ENCODE assay signal across 1 cellular context in the genomic region with DNA sequence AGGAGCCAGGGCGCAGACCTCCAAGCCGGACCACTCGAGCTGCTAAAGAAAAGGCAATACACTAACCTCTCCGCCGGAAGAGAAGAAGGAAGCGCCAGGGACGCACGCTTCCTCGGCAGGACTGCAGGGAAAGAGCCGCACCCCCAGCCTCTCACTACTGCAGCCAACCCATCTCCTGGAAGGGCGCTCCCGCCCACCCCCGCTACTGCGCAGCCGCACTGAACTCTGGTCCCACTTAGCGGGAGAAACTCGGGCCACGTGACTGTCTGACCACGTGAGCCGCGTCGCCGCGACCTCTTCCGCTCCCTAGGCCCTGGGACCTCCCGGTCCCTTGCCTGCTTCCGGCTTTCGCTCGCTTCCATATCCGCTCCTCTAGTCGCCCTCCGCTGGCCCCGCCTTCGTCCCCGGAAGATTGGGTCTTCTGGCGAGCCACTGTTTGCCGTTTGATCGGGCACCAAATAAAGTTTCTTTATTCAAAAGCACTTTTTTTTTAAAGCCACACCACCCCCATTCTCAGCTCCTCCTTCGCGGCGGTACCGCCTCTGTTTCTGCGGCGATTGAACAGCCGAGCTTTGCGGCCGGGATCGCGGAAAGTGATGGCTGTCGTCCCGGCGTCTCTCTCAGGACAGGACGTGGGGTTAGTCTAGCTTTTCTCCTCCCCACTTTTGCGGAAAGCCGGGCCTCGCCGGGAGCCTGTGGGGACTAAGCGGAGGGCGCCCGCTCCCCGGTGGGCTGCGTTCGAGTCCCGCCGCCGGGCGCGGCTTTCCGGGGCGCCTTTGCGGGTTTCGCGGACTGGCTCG.
TF ChIP-seq lines count a peak whose summit lies in the region.

A gene with protein sequence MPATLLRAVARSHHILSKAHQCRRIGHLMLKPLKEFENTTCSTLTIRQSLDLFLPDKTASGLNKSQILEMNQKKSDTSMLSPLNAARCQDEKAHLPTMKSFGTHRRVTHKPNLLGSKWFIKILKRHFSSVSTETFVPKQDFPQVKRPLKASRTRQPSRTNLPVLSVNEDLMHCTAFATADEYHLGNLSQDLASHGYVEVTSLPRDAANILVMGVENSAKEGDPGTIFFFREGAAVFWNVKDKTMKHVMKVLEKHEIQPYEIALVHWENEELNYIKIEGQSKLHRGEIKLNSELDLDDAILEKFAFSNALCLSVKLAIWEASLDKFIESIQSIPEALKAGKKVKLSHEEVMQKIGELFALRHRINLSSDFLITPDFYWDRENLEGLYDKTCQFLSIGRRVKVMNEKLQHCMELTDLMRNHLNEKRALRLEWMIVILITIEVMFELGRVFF (minus strand): TSS at position 177 of the 800 bp plus-strand sequence. CDS start 6,315 bp downstream, outside the sequence.

TF ChIP-seq in K562, 482 proteins besides CTCF, POLR2A, EP300 and RAD21 (continued from another document):
- TF ChIP-seq, protein P1, sequence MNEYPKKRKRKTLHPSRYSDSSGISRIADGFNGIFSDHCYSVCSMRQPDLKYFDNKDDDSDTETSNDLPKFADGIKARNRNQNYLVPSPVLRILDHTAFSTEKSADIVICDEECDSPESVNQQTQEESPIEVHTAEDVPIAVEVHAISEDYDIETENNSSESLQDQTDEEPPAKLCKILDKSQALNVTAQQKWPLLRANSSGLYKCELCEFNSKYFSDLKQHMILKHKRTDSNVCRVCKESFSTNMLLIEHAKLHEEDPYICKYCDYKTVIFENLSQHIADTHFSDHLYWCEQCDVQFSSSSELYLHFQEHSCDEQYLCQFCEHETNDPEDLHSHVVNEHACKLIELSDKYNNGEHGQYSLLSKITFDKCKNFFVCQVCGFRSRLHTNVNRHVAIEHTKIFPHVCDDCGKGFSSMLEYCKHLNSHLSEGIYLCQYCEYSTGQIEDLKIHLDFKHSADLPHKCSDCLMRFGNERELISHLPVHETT (CRISPR knock-in tag; conservative IDR thresholded peaks at IDR 0.05 in 1 of 2, IDR thresholded peaks at IDR 0.05 in 1 of 2), result peak in 1 of 2 experiments; percentile 100; a peak in 2 of 4 replicates
- no peak for TF ChIP-seq PTTG1 (tag; IDR thresholded peaks at IDR 0.05; ENCODE audit: low read depth)
- no peak for TF ChIP-seq PHTF2 (CRISPR knock-in tag; IDR thresholded peaks at IDR 0.05)
- TF ChIP-seq U2AF1 (optimal IDR thresholded peaks at IDR 0.05; ENCODE audit: low read depth, low read length), result no peak
- peak in 1 of 2 experiments; percentile 93; a peak in 1 of 3 replicates for TF ChIP-seq CBX3 (IDR thresholded peaks at IDR 0.05; ENCODE audit: borderline replicate concordance in 1 of 2, low read length in 2 of 2)
- peak; percentile 73 for TF ChIP-seq TBP (optimal IDR thresholded peaks at IDR 0.05; ENCODE audit: low read depth, low read length)
- TF ChIP-seq, protein P2, sequence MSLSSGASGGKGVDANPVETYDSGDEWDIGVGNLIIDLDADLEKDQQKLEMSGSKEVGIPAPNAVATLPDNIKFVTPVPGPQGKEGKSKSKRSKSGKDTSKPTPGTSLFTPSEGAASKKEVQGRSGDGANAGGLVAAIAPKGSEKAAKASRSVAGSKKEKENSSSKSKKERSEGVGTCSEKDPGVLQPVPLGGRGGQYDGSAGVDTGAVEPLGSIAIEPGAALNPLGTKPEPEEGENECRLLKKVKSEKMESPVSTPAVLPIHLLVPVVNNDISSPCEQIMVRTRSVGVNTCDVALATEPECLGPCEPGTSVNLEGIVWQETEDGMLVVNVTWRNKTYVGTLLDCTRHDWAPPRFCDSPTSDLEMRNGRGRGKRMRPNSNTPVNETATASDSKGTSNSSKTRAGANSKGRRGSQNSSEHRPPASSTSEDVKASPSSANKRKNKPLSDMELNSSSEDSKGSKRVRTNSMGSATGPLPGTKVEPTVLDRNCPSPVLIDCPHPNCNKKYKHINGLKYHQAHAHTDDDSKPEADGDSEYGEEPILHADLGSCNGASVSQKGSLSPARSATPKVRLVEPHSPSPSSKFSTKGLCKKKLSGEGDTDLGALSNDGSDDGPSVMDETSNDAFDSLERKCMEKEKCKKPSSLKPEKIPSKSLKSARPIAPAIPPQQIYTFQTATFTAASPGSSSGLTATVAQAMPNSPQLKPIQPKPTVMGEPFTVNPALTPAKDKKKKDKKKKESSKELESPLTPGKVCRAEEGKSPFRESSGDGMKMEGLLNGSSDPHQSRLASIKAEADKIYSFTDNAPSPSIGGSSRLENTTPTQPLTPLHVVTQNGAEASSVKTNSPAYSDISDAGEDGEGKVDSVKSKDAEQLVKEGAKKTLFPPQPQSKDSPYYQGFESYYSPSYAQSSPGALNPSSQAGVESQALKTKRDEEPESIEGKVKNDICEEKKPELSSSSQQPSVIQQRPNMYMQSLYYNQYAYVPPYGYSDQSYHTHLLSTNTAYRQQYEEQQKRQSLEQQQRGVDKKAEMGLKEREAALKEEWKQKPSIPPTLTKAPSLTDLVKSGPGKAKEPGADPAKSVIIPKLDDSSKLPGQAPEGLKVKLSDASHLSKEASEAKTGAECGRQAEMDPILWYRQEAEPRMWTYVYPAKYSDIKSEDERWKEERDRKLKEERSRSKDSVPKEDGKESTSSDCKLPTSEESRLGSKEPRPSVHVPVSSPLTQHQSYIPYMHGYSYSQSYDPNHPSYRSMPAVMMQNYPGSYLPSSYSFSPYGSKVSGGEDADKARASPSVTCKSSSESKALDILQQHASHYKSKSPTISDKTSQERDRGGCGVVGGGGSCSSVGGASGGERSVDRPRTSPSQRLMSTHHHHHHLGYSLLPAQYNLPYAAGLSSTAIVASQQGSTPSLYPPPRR (CRISPR knock-in tag; IDR thresholded peaks at IDR 0.05; ENCODE audit: borderline replicate concordance), result peak; percentile 76; the same call in 1 of the 2 replicates
- TF ChIP-seq ZNF212 (CRISPR knock-in tag; IDR thresholded peaks at IDR 0.05), result no peak
- peak; percentile 99 for TF ChIP-seq TOE1 (IDR thresholded peaks at IDR 0.05; ENCODE audit: borderline replicate concordance)
- no peak for TF ChIP-seq TOE1 (CRISPR knock-in tag; IDR thresholded peaks at IDR 0.05; ENCODE audit: borderline replicate concordance, low read depth)
- TF ChIP-seq DIDO1 (tag; IDR thresholded peaks at IDR 0.05; ENCODE audit: low read depth), result no peak
- TF ChIP-seq RUNX1 (IDR thresholded peaks at IDR 0.05; ENCODE audit: low read depth), result no peak
- 0 out of 2 replicates have a peak, but pooled peaks have one; percentile 22 for TF ChIP-seq CC2D1A (IDR thresholded peaks at IDR 0.05)
